ENCODE assay signal across 1 cellular context in genomic region chr14:45135659-45136314, GRCh38.
A peak's percentile ranks its signal among the peaks of the same experiment; 100 is the strongest.
TF ChIP-seq lines count a peak whose summit lies in the region.

Gene FANCM (plus strand): TSS chr14:45135930. CDS start chr14:45136032, 102 bp downstream.

TF ChIP-seq in HepG2, 621 proteins besides CTCF, POLR2A, EP300 and RAD21 (continued from another document and continues in another):
- peak; percentile 41; the same call in 1 of the 2 replicates for TF ChIP-seq PRDM10 (CRISPR knock-in tag; IDR thresholded peaks at IDR 0.05; ENCODE audit: low read depth)
- TF ChIP-seq JUNB (CRISPR knock-in tag; IDR thresholded peaks at IDR 0.05; ENCODE audit: borderline replicate concordance): no peak; the same call in 1 of the 2 replicates
- TF ChIP-seq ZBTB3 (CRISPR knock-in tag; IDR thresholded peaks at IDR 0.05; ENCODE audit: borderline replicate concordance, low read depth): no peak
- no peak for TF ChIP-seq MAFK (conservative IDR thresholded peaks at IDR 0.05 in 1 of 2, IDR thresholded peaks at IDR 0.05 in 1 of 2; ENCODE audit: low read length in 2 of 2)
- TF ChIP-seq DRAP1 (CRISPR knock-in tag; IDR thresholded peaks at IDR 0.05): peak; percentile 27; the same call in 1 of the 2 replicates
- TF ChIP-seq IKZF1 (IDR thresholded peaks at IDR 0.05): no peak
- TF ChIP-seq ATF4 (CRISPR knock-in tag; IDR thresholded peaks at IDR 0.05): peak in 1 of 2 experiments; percentile 30; a peak in 1 of 4 replicates
- TF ChIP-seq EHMT2 (IDR thresholded peaks at IDR 0.05; ENCODE audit: borderline replicate concordance, low read depth, low read length): no peak; the same call in 1 of the 2 replicates
- TF ChIP-seq NFYB (CRISPR knock-in tag; IDR thresholded peaks at IDR 0.05): peak; percentile 96
- TF ChIP-seq FOXC1 (CRISPR knock-in tag; IDR thresholded peaks at IDR 0.05; ENCODE audit: borderline replicate concordance): no peak
- no peak for TF ChIP-seq ESRRA (CRISPR knock-in tag; IDR thresholded peaks at IDR 0.05; ENCODE audit: low read depth)
- TF ChIP-seq NONO (IDR thresholded peaks at IDR 0.05): no peak
- TF ChIP-seq NONO (CRISPR knock-in tag; conservative IDR thresholded peaks at IDR 0.05): peak; percentile 80
- TF ChIP-seq MED8 (CRISPR knock-in tag; IDR thresholded peaks at IDR 0.05; ENCODE audit: insufficient replicate concordance): no peak
- TF ChIP-seq ARHGAP35 (CRISPR knock-in tag; IDR thresholded peaks at IDR 0.05; ENCODE audit: borderline replicate concordance): no peak
- TF ChIP-seq ZNF850 (CRISPR knock-in tag; conservative IDR thresholded peaks at IDR 0.05): no peak
- TF ChIP-seq ZNF724P (CRISPR knock-in tag; IDR thresholded peaks at IDR 0.05; ENCODE audit: borderline replicate concordance): 0 out of 2 replicates have a peak, but pooled peaks have one; percentile 46
- TF ChIP-seq YEATS4 (CRISPR knock-in tag; IDR thresholded peaks at IDR 0.05; ENCODE audit: borderline replicate concordance): peak; percentile 66; the same call in 1 of the 2 replicates
- peak; percentile 67 for TF ChIP-seq ZNF574 (CRISPR knock-in tag; IDR thresholded peaks at IDR 0.05)
- no peak for TF ChIP-seq SP4 (CRISPR knock-in tag; IDR thresholded peaks at IDR 0.05)
- no peak for TF ChIP-seq ZNF761 (CRISPR knock-in tag; conservative IDR thresholded peaks at IDR 0.05)
- no peak for TF ChIP-seq JDP2 (CRISPR knock-in tag; IDR thresholded peaks at IDR 0.05; ENCODE audit: borderline replicate concordance)
- no peak for TF ChIP-seq DDIT3 (CRISPR knock-in tag; IDR thresholded peaks at IDR 0.05)
- 0 out of 2 replicates have a peak, but pooled peaks have one; percentile 38 for TF ChIP-seq WIZ (CRISPR knock-in tag; IDR thresholded peaks at IDR 0.05)
- TF ChIP-seq MXI1 (IDR thresholded peaks at IDR 0.05; ENCODE audit: borderline replicate concordance, low read depth, low read length): peak; percentile 95
- peak; percentile 95 for TF ChIP-seq GABPB1 (CRISPR knock-in tag; IDR thresholded peaks at IDR 0.05)
- TF ChIP-seq YEATS2 (CRISPR knock-in tag; IDR thresholded peaks at IDR 0.05; ENCODE audit: borderline replicate concordance): peak; percentile 76; the same call in 1 of the 2 replicates
- no peak for TF ChIP-seq ZNF343 (CRISPR knock-in tag; IDR thresholded peaks at IDR 0.05)
- 0 out of 2 replicates have a peak, but pooled peaks have one; percentile 17 for TF ChIP-seq ZNF747 (CRISPR knock-in tag; IDR thresholded peaks at IDR 0.05; ENCODE audit: borderline replicate concordance)
- no peak for TF ChIP-seq ZNF124 (CRISPR knock-in tag; IDR thresholded peaks at IDR 0.05)
- TF ChIP-seq PITX1 (CRISPR knock-in tag; IDR thresholded peaks at IDR 0.05): peak; percentile 44; the same call in 1 of the 2 replicates
- no peak for TF ChIP-seq KLF11 (CRISPR knock-in tag; IDR thresholded peaks at IDR 0.05)
- TF ChIP-seq ZNF430 (CRISPR knock-in tag; IDR thresholded peaks at IDR 0.05): no peak
- no peak for TF ChIP-seq U2AF2 (IDR thresholded peaks at IDR 0.05; ENCODE audit: low read depth, low read length)
- TF ChIP-seq ATF7-NPFF (CRISPR knock-in tag; IDR thresholded peaks at IDR 0.05; ENCODE audit: low read depth): 0 out of 2 replicates have a peak, but pooled peaks have one; percentile 46
- TF ChIP-seq NFYC (CRISPR knock-in tag; IDR thresholded peaks at IDR 0.05): peak; percentile 93
- TF ChIP-seq ZNF792 (CRISPR knock-in tag; IDR thresholded peaks at IDR 0.05): no peak
- no peak for TF ChIP-seq PBX2 (CRISPR knock-in tag; IDR thresholded peaks at IDR 0.05)
- peak; percentile 98 for TF ChIP-seq KMT2A (CRISPR knock-in tag; IDR thresholded peaks at IDR 0.05)
- peak; percentile 70 for TF ChIP-seq POLR2G (IDR thresholded peaks at IDR 0.05; ENCODE audit: low read depth, low read length)
- TF ChIP-seq ARID2 (CRISPR knock-in tag; IDR thresholded peaks at IDR 0.05; ENCODE audit: borderline replicate concordance): 0 out of 2 replicates have a peak, but pooled peaks have one; percentile 29
- TF ChIP-seq ZNF207 (IDR thresholded peaks at IDR 0.05; ENCODE audit: borderline replicate concordance): no peak
- TF ChIP-seq TFE3 (CRISPR knock-in tag; IDR thresholded peaks at IDR 0.05): 0 out of 2 replicates have a peak, but pooled peaks have one; percentile 15
- 0 out of 2 replicates have a peak, but pooled peaks have one; percentile 52 for TF ChIP-seq ZC3H13 (CRISPR knock-in tag; IDR thresholded peaks at IDR 0.05)
- TF ChIP-seq GATA4 (IDR thresholded peaks at IDR 0.05; ENCODE audit: borderline replicate concordance, low read depth): no peak
- no peak for TF ChIP-seq ZNF33A (CRISPR knock-in tag; IDR thresholded peaks at IDR 0.05; ENCODE audit: borderline replicate concordance)
- TF ChIP-seq CSRNP2 (CRISPR knock-in tag; conservative IDR thresholded peaks at IDR 0.05; ENCODE audit: low read depth): no peak
- peak; percentile 93 for TF ChIP-seq KDM5A (IDR thresholded peaks at IDR 0.05; ENCODE audit: borderline replicate concordance, low read length)
- TF ChIP-seq ZNF598 (CRISPR knock-in tag; IDR thresholded peaks at IDR 0.05; ENCODE audit: borderline replicate concordance): peak; percentile 78; the same call in 1 of the 2 replicates
- TF ChIP-seq ATF2 (CRISPR knock-in tag; IDR thresholded peaks at IDR 0.05): no peak
- no peak for TF ChIP-seq ADNP (CRISPR knock-in tag; IDR thresholded peaks at IDR 0.05)
